2 cellular contexts compared by ENCODE assay signal in genomic region chr2:10763461-10763800, GRCh38.
TF ChIP-seq lines count a peak whose summit lies in the region.

No MANE protein-coding gene starts in this region.

TF ChIP-seq in GM23338, 12 proteins besides CTCF, POLR2A, EP300 and RAD21:
- no peak for TF ChIP-seq REST (IDR thresholded peaks at IDR 0.05; ENCODE audit: unreplicated experiment)
- no peak for TF ChIP-seq NANOG (IDR thresholded peaks at IDR 0.05; ENCODE audit: borderline replicate concordance)
- no peak for TF ChIP-seq ZNF331 (CRISPR knock-in tag; IDR thresholded peaks at IDR 0.05; ENCODE audit: low read depth)
- TF ChIP-seq CREB1 (CRISPR knock-in tag; IDR thresholded peaks at IDR 0.05; ENCODE audit: low read depth): no peak
- TF ChIP-seq ZNF114 (CRISPR knock-in tag; IDR thresholded peaks at IDR 0.05): no peak
- TF ChIP-seq JUNB (IDR thresholded peaks at IDR 0.05; ENCODE audit: unreplicated experiment): no peak
- no peak for TF ChIP-seq EZH2phosphoT487 (IDR thresholded peaks at IDR 0.05; ENCODE audit: unreplicated experiment)
- no peak for TF ChIP-seq ZNF462 (CRISPR knock-in tag; IDR thresholded peaks at IDR 0.05)
- TF ChIP-seq POLR2AphosphoS5 (IDR thresholded peaks at IDR 0.05; ENCODE audit: low read depth): no peak
- TF ChIP-seq, protein P1, sequence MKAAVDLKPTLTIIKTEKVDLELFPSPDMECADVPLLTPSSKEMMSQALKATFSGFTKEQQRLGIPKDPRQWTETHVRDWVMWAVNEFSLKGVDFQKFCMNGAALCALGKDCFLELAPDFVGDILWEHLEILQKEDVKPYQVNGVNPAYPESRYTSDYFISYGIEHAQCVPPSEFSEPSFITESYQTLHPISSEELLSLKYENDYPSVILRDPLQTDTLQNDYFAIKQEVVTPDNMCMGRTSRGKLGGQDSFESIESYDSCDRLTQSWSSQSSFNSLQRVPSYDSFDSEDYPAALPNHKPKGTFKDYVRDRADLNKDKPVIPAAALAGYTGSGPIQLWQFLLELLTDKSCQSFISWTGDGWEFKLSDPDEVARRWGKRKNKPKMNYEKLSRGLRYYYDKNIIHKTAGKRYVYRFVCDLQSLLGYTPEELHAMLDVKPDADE (IDR thresholded peaks at IDR 0.05): no peak
- no peak for TF ChIP-seq EZH2 (IDR thresholded peaks at IDR 0.05; ENCODE audit: low read depth, unreplicated experiment)
- no peak for TF ChIP-seq STAT1 (IDR thresholded peaks at IDR 0.05; ENCODE audit: unreplicated experiment)
TF ChIP-seq in GM23338: peak in this region for 0.

TF ChIP-seq in H1, 55 proteins besides CTCF, POLR2A, EP300 and RAD21:
- no peak for TF ChIP-seq KDM5A (IDR thresholded peaks at IDR 0.05; ENCODE audit: low read length)
- no peak for TF ChIP-seq SP2 (IDR thresholded peaks at IDR 0.05; ENCODE audit: low read length)
- TF ChIP-seq CBX8 (IDR thresholded peaks at IDR 0.05; ENCODE audit: borderline replicate concordance, low read depth, low read length): no peak
- 0 out of 2 replicates have a peak, but pooled peaks have one; percentile 16 for TF ChIP-seq TEAD4 (IDR thresholded peaks at IDR 0.05; ENCODE audit: low read depth, low read length)
- no peak for TF ChIP-seq CBX5 (IDR thresholded peaks at IDR 0.05; ENCODE audit: low read depth, low read length)
